Comparison of ENCODE assay signal across 30 cellular contexts in genomic region chr10:110625356-110625894, GRCh38. TPM values are rescaled to one million over a fixed set of nuclear protein-coding genes. Genes with fewer than 3 reads are reported as not detected.
"Had no signal": no experiment of that assay in that cellular context is flagged by ENCODE, and none has a peak within 500 bp of the region (broad histone marks: within the 10 kb centered on the region; RNA-seq: fewer than 3 reads in every experiment).

No MANE protein-coding gene starts in this region.

- H3K4me1 Mint-ChIP-seq: activated B cell treated with CpG ODN at 0.5 μM for 24 hours; activated naive CD4-positive, alpha-beta T cell treated with anti-CD3 and anti-CD28 coated beads, Interleukin-2, amount 10 ng/mL, durations not matched to agents 7 days and 5 days had no signal

- H3K27ac Mint-ChIP-seq: activated B cell treated with CpG ODN at 0.5 μM for 24 hours; activated CD4-positive, alpha-beta memory T cell treated with anti-CD3 and anti-CD28 coated beads for 36 hours; activated naive CD4-positive, alpha-beta T cell treated with anti-CD3 and anti-CD28 coated beads, Interleukin-2, amount 10 ng/mL, durations not matched to agents 7 days and 5 days; activated naive CD8-positive, alpha-beta T cell had no signal

- DNase-seq: activated B cell treated with CpG ODN at 0.5 μM for 24 hours; activated CD4-positive, alpha-beta memory T cell treated with anti-CD3 and anti-CD28 coated beads for 36 hours; activated CD4-positive, alpha-beta T cell treated with anti-CD3 and anti-CD28 coated beads for 4 hours; activated CD4-positive, alpha-beta T cell treated with anti-CD3 and anti-CD28 coated beads, Interleukin-2, amount 50 U/mL, for 1 hour; activated CD4-positive, CD25-positive, alpha-beta regulatory T cell treated with anti-CD3 and anti-CD28 coated beads, Interleukin-2, amount 50 U/mL, for 72 hours; activated CD8-positive, alpha-beta memory T cell treated with anti-CD3 and anti-CD28 coated beads, Interleukin-2, amount 50 U/mL, for 4 hours; activated effector memory CD4-positive, alpha-beta T cell treated with Interleukin-2 at 50 U/mL for 16 hours; activated naive CD4-positive, alpha-beta T cell treated with anti-CD3 and anti-CD28 coated beads, Interleukin-2, amount 10 ng/mL, durations not matched to agents 7 days and 5 days; activated T-cell treated with anti-CD3 and anti-CD28 coated beads for 4 hours; activated T-cell treated with anti-CD3 and anti-CD28 coated beads, Interleukin-2, amount 50 U/mL, for 4 hours; amniotic stem cell; aorta; brain microvascular endothelial cell; central memory CD4-positive, alpha-beta T cell; NCI-H1092 treated with DMSO at 0.1 percent for 48 hours; NCI-H1417; NCI-H146; NCI-H187; NCI-H2081 treated with DMSO at 0.1 percent for 48 hours; NCI-H345; NCI-H69; NK-92 treated with Interleukin-12 subunit alpha and Interleukin-12 subunit beta, amount 100 ng/mL, for 24 hours; PC-3; SIG-M5 had no signal

- H3K36me3 ChIP-seq: brain microvascular endothelial cell had no signal

- ATAC-seq: activated T-cell treated with anti-CD3 and anti-CD28 coated beads, Interleukin-2, amount 50 U/mL, for 4 hours; PC-3; Right ventricle myocardium inferior had no signal

- H3K27me3 ChIP-seq: brain microvascular endothelial cell had no signal

- H3K27ac ChIP-seq: brain microvascular endothelial cell, RWPE1, SK-N-MC had no signal

- H3K9me3 Mint-ChIP-seq: activated B cell treated with CpG ODN at 0.5 μM for 24 hours; activated naive CD4-positive, alpha-beta T cell treated with anti-CD3 and anti-CD28 coated beads, Interleukin-2, amount 10 ng/mL, durations not matched to agents 7 days and 5 days had no signal

- FAIRE-seq: RCC 7860, TTC549 had no signal

- H3K27me3 Mint-ChIP-seq: activated naive CD8-positive, alpha-beta T cell had no signal

- H3K4me3 ChIP-seq: SK-N-MC had no signal

- H3K36me3 Mint-ChIP-seq: activated naive CD4-positive, alpha-beta T cell treated with anti-CD3 and anti-CD28 coated beads, Interleukin-2, amount 10 ng/mL, durations not matched to agents 7 days and 5 days; activated naive CD8-positive, alpha-beta T cell had no signal

- H3K4me3 Mint-ChIP-seq: activated B cell treated with CpG ODN at 0.5 μM for 24 hours; activated CD4-positive, alpha-beta memory T cell treated with anti-CD3 and anti-CD28 coated beads for 36 hours; activated naive CD4-positive, alpha-beta T cell treated with anti-CD3 and anti-CD28 coated beads, Interleukin-2, amount 10 ng/mL, durations not matched to agents 7 days and 5 days; activated naive CD8-positive, alpha-beta T cell; activated T-cell treated with anti-CD3 and anti-CD28 coated beads, Interleukin-2, amount 50 U/mL, for 4 hours had no signal

RNA-seq across cellular contexts. Expression of gene RBM20, which starts 18.7 kb away (rescaled TPM):
- total RNA-seq: activated CD4-positive, alpha-beta memory T cell treated with anti-CD3 and anti-CD28 coated beads for 36 hours had no signal
